2 cellular contexts compared by ENCODE assay signal in genomic region chr4:77817304-77818076, GRCh38.
TF ChIP-seq lines count a peak whose summit lies in the region.

No MANE protein-coding gene starts in this region.

TF ChIP-seq in SK-N-SH, 30 proteins besides CTCF, POLR2A, EP300 and RAD21 (continued from another document):
- no peak for TF ChIP-seq REST (IDR thresholded peaks at IDR 0.05; ENCODE audit: low read depth, low read length)
- no peak for TF ChIP-seq YY1 (IDR thresholded peaks at IDR 0.05; ENCODE audit: low read depth)
- TF ChIP-seq NFIC (IDR thresholded peaks at IDR 0.05; ENCODE audit: borderline replicate concordance), result no peak
- TF ChIP-seq ELF1 (IDR thresholded peaks at IDR 0.05), result no peak
- TF ChIP-seq FOXM1 (IDR thresholded peaks at IDR 0.05; ENCODE audit: low read depth), result no peak
- no peak for TF ChIP-seq MEF2A (IDR thresholded peaks at IDR 0.05; ENCODE audit: borderline replicate concordance, low read depth)
- TF ChIP-seq SIN3A (IDR thresholded peaks at IDR 0.05; ENCODE audit: borderline replicate concordance, low read depth, low read length), result no peak
- TF ChIP-seq TCF12 (IDR thresholded peaks at IDR 0.05), result no peak
- TF ChIP-seq FOSL2 (IDR thresholded peaks at IDR 0.05; ENCODE audit: borderline replicate concordance, low read depth), result no peak
- no peak for TF ChIP-seq USF2 (IDR thresholded peaks at IDR 0.05; ENCODE audit: borderline replicate concordance, low read depth, low read length)
- TF ChIP-seq PBX3 (IDR thresholded peaks at IDR 0.05), result no peak
- no peak for TF ChIP-seq RFX5 (IDR thresholded peaks at IDR 0.05; ENCODE audit: low read length)
- no peak for TF ChIP-seq FOXJ3 (CRISPR knock-in tag; IDR thresholded peaks at IDR 0.05)
- TF ChIP-seq NRF1 (IDR thresholded peaks at IDR 0.05; ENCODE audit: low read depth, low read length), result no peak
- TF ChIP-seq IRF3 (IDR thresholded peaks at IDR 0.05; ENCODE audit: low read depth, low read length), result no peak
- no peak for TF ChIP-seq EZH2phosphoT487 (IDR thresholded peaks at IDR 0.05; ENCODE audit: borderline replicate concordance, low read depth)
- no peak for TF ChIP-seq USF1 (IDR thresholded peaks at IDR 0.05; ENCODE audit: borderline replicate concordance, low read depth)

TF ChIP-seq in SK-N-SH treated with all-trans-retinoic acid at 6 μM for 48 hours, 23 proteins besides CTCF, POLR2A, EP300 and RAD21 (continued from another document):
- TF ChIP-seq PATZ1 (CRISPR knock-in tag; IDR thresholded peaks at IDR 0.05; ENCODE audit: borderline replicate concordance), result no peak
- TF ChIP-seq ZFP30 (CRISPR knock-in tag; IDR thresholded peaks at IDR 0.05), result no peak
- no peak for TF ChIP-seq RARB (CRISPR knock-in tag; IDR thresholded peaks at IDR 0.05)
- no peak for TF ChIP-seq PPARA (CRISPR knock-in tag; IDR thresholded peaks at IDR 0.05; ENCODE audit: borderline replicate concordance)
- no peak for TF ChIP-seq ZNF8 (CRISPR knock-in tag; IDR thresholded peaks at IDR 0.05)
- no peak for TF ChIP-seq OSR1 (CRISPR knock-in tag; IDR thresholded peaks at IDR 0.05)
- TF ChIP-seq CREB5 (CRISPR knock-in tag; IDR thresholded peaks at IDR 0.05; ENCODE audit: low read depth), result no peak
- no peak for TF ChIP-seq BACH2 (CRISPR knock-in tag; IDR thresholded peaks at IDR 0.05; ENCODE audit: borderline replicate concordance)
- no peak for TF ChIP-seq ZNF565 (CRISPR knock-in tag; conservative IDR thresholded peaks at IDR 0.05; ENCODE audit: low read depth)
- no peak for TF ChIP-seq CSDC2 (CRISPR knock-in tag; IDR thresholded peaks at IDR 0.05)
- TF ChIP-seq ARNTL (CRISPR knock-in tag; IDR thresholded peaks at IDR 0.05; ENCODE audit: borderline replicate concordance, low read depth), result no peak
- TF ChIP-seq GLIS3 (CRISPR knock-in tag; IDR thresholded peaks at IDR 0.05), result no peak
- TF ChIP-seq POU6F1 (CRISPR knock-in tag; IDR thresholded peaks at IDR 0.05; ENCODE audit: borderline replicate concordance, low read depth), result no peak
- TF ChIP-seq CSRNP3 (CRISPR knock-in tag; IDR thresholded peaks at IDR 0.05), result no peak
